34 cellular contexts compared by ENCODE assay signal in genomic region chr4:52016985-52017384, GRCh38. TPM values are rescaled to one million over a fixed set of nuclear protein-coding genes. Genes with fewer than 3 reads are reported as not detected.
"Had no signal": no experiment of that assay in that cellular context is flagged by ENCODE, and none has a peak within 500 bp of the region (broad histone marks: within the 10 kb centered on the region; RNA-seq: fewer than 3 reads in every experiment).

No MANE protein-coding gene starts in this region.

- H3K4me3 ChIP-seq: adrenal gland, body of pancreas, breast epithelium, PC-9 had no signal

- H3K4me1 ChIP-seq: adrenal gland, breast epithelium had no signal

- H3K4me2 ChIP-seq: PC-9 had no signal

- FAIRE-seq: astrocyte had no signal

- H3K36me3 ChIP-seq: adrenal gland, breast epithelium had no signal

- H3K27me3 ChIP-seq: adrenal gland, body of pancreas, breast epithelium had no signal

- H3K27ac ChIP-seq: adrenal gland, body of pancreas, breast epithelium, PC-9, VCaP had no signal

- ATAC-seq: activated naive CD4-positive, alpha-beta T cell treated with anti-CD3 and anti-CD28 coated beads, Interleukin-2, amount 50 U/mL, for 72 hours; activated T-cell treated with anti-CD3 and anti-CD28 coated beads, Interleukin-2, amount 50 U/mL, for 4 hours; body of pancreas had no signal

- H2AFZ ChIP-seq: PC-9 had no signal

- H3K9me3 ChIP-seq: adrenal gland, body of pancreas, breast epithelium had no signal

- DNase-seq: activated B cell treated with CpG ODN at 0.5 μM for 24 hours; activated CD4-positive, alpha-beta memory T cell treated with anti-CD3 and anti-CD28 coated beads for 36 hours; activated CD4-positive, alpha-beta T cell treated with anti-CD3 and anti-CD28 coated beads for 4 hours; activated CD4-positive, alpha-beta T cell treated with anti-CD3 and anti-CD28 coated beads, Interleukin-2, amount 50 U/mL, for 1 hour; activated CD4-positive, CD25-positive, alpha-beta regulatory T cell treated with anti-CD3 and anti-CD28 coated beads, Interleukin-2, amount 50 U/mL, for 72 hours; activated CD8-positive, alpha-beta memory T cell treated with anti-CD3 and anti-CD28 coated beads, Interleukin-2, amount 50 U/mL, for 4 hours; activated gamma-delta T cell treated with Interleukin-2 at 50 U/mL for 16 hours; activated naive CD4-positive, alpha-beta T cell treated with anti-CD3 and anti-CD28 coated beads for 36 hours; activated T-cell treated with anti-CD3 and anti-CD28 coated beads for 4 hours; activated T-cell treated with anti-CD3 and anti-CD28 coated beads, Interleukin-2, amount 50 U/mL, for 4 hours; adrenal gland; body of pancreas; NCI-H1105; NCI-H1436; NCI-H1694; NCI-H1930; NCI-H2081 treated with DMSO at 0.1 percent for 48 hours; NCI-H226; NCI-H446 treated with DMSO at 0.1 percent for 48 hours; NCI-H524; NCI-H69; NCI-H82; NK-92 treated with Interleukin-12 subunit alpha and Interleukin-12 subunit beta, amount 100 ng/mL, for 24 hours; PC-9; Right ventricle myocardium superior; SW 1271; T-helper 1 cell; T-helper 2 cell; T-helper 9 cell had no signal

RNA-seq across cellular contexts. Expression of gene LRRC66, which starts 3.2 kb away (rescaled TPM):
- total RNA-seq: activated naive CD4-positive, alpha-beta T cell treated with anti-CD3 and anti-CD28 coated beads for 36 hours; activated T-cell treated with anti-CD3 and anti-CD28 coated beads, Interleukin-2, amount 50 U/mL, for 4 hours; M059J had no signal

RNA-seq across cellular contexts. Expression of gene SPATA18, which starts 34.1 kb away (rescaled TPM):
- total RNA-seq: activated CD4-positive, alpha-beta memory T cell treated with anti-CD3 and anti-CD28 coated beads for 36 hours; M059J had no signal
